13 cellular contexts compared by ENCODE assay signal in genomic region chr10:131947631-131948347, GRCh38. TPM values are rescaled to one million over a fixed set of nuclear protein-coding genes. Genes with fewer than 3 reads are reported as not detected.
DNase-seq lines count a peak whose midpoint lies in the region; ATAC-seq and TF ChIP-seq lines count a peak whose summit lies in the region.
"Had no signal": no experiment of that assay in that cellular context is flagged by ENCODE, and none has a peak within 500 bp of the region (broad histone marks: within the 10 kb centered on the region; RNA-seq: fewer than 3 reads in every experiment).

No MANE protein-coding gene starts in this region.

- intact Hi-C loops in mammary epithelial cell (cut with micrococcal nuclease), result loop anchor here (1.0 to 5.0 kb wide), 2 partner anchors 45 to 76 kb away; partner anchors contain the start of gene PPP2R2D

- peaks cover 1% of the 10 kb centered on the region for H3K4me1 Mint-ChIP-seq in activated naive CD8-positive, alpha-beta T cell treated with anti-CD3 and anti-CD28 coated beads, Interleukin-2, amount 50 U/mL, for 24 hours

- H3K36me3 ChIP-seq in MG63, result peaks cover 65% of the 10 kb centered on the region
- H3K36me3 ChIP-seq in mammary epithelial cell (ENCODE audit: insufficient read depth, low read length), result peaks cover 14% of the 10 kb centered on the region
- peaks cover 83% of the 10 kb centered on the region for H3K36me3 ChIP-seq in mesodermal cell (ENCODE audit: control insufficient read depth, insufficient read depth, low read length)

- H3K9me3 Mint-ChIP-seq in activated naive CD8-positive, alpha-beta T cell treated with anti-CD3 and anti-CD28 coated beads, Interleukin-2, amount 50 U/mL, for 24 hours, result no peaks in the 10 kb centered on the region
- H3K9me3 Mint-ChIP-seq: naive thymus-derived CD8-positive, alpha-beta T cell had no signal

- H3K27ac Mint-ChIP-seq in activated naive CD8-positive, alpha-beta T cell treated with anti-CD3 and anti-CD28 coated beads, Interleukin-2, amount 50 U/mL, for 24 hours, result no peak overlapping the region

- peaks cover 21% of the 10 kb centered on the region for H3K4me1 ChIP-seq in mammary epithelial cell (ENCODE audit: insufficient read depth, low read length)
- H3K4me1 ChIP-seq in mesodermal cell (ENCODE audit: control insufficient read depth, insufficient read depth, low read length, poor library complexity, severe bottlenecking), result peaks cover 38% of the 10 kb centered on the region

- no peak overlapping the region for H3K4me3 Mint-ChIP-seq in activated naive CD8-positive, alpha-beta T cell treated with anti-CD3 and anti-CD28 coated beads, Interleukin-2, amount 50 U/mL, for 24 hours
- H3K4me3 Mint-ChIP-seq: naive thymus-derived CD8-positive, alpha-beta T cell had no signal

- no peak overlapping the region for H2AFZ ChIP-seq in mammary epithelial cell (ENCODE audit: low read depth, low read length)

- dilution Hi-C loops in mammary epithelial cell (cut with HindIII; ENCODE audit: low sequenced_read_pairs), result no loop called here

- H3K4me2 ChIP-seq in mammary epithelial cell (ENCODE audit: insufficient read depth, low read depth, low read length), result peak overlapping the region; percentile 37

- in situ Hi-C loops in mammary epithelial cell (cut with MboI; ENCODE audit: low sequenced_read_pairs in 2 of 2), result no loop called here

- 62% methylated on average over 17 of the region's 18 CpGs for WGBS in mammary epithelial cell (ENCODE audit: low coverage, missing lambda C conversion rate)
- 87 to 90% methylated on average over 11 to 16 of the region's 18 CpGs for WGBS in mesodermal cell (ENCODE audit: insufficient coverage in 2 of 2), 2 experiments

- H3K36me3 Mint-ChIP-seq in activated naive CD8-positive, alpha-beta T cell treated with anti-CD3 and anti-CD28 coated beads, Interleukin-2, amount 50 U/mL, for 24 hours (ENCODE audit: low read depth), result peaks cover 50% of the 10 kb centered on the region

- peaks cover 45% of the 10 kb centered on the region for H3K79me2 ChIP-seq in mammary epithelial cell (ENCODE audit: insufficient read depth, low read length)

- H3K27me3 ChIP-seq in MG63 (no peaks in the 10 kb centered on the region), mammary epithelial cell (ENCODE audit: insufficient read depth, low read length) (no peaks in the 10 kb centered on the region)
- H3K27me3 ChIP-seq: heart right ventricle, stomach had no signal

- TSS peak; percentile 69 for BruUV-seq in mammary epithelial cell (replicated peaks; lab: Mats Ljungman, UMichigan)

- DNase-seq in EH (ENCODE audit: low read depth), result peak; percentile 93
- DNase-seq in MG63, result peak; percentile 47
- peak; percentile 79 for DNase-seq in mammary epithelial cell
- no peak for DNase-seq in GOT3 (lab: John Stamatoyannopoulos, UW)
- no peak for DNase-seq in medulla oblongata (ENCODE audit: extremely low spot score)
- DNase-seq in activated naive CD8-positive, alpha-beta T cell treated with anti-CD3 and anti-CD28 coated beads, Interleukin-2, amount 50 U/mL, for 24 hours, result no peak
- no peak for DNase-seq in DMS79 treated with DMSO at 0.1 percent for 48 hours (lab: John Stamatoyannopoulos, UW)
- DNase-seq: central memory CD4-positive, alpha-beta T cell; heart right ventricle; naive thymus-derived CD8-positive, alpha-beta T cell had no signal

- no peak for ATAC-seq in activated naive CD8-positive, alpha-beta T cell treated with anti-CD3 and anti-CD28 coated beads, Interleukin-2, amount 50 U/mL, for 24 hours
- ATAC-seq: heart right ventricle; naive thymus-derived CD8-positive, alpha-beta T cell had no signal

- H3K4me3 ChIP-seq in MG63, result no peak overlapping the region
- no peak overlapping the region for H3K4me3 ChIP-seq in mammary epithelial cell (replicated peaks in 1 of 3; ENCODE audit: insufficient read depth in 1 of 3, low read depth in 2 of 3, low read length in 3 of 3)
- no peak overlapping the region for H3K4me3 ChIP-seq in mesodermal cell (ENCODE audit: extremely low read depth, insufficient read depth, low read length, poor library complexity, severe bottlenecking)
- H3K4me3 ChIP-seq: heart right ventricle, SK-N-MC, stomach had no signal

- H3K9me3 ChIP-seq in MG63, result no peaks in the 10 kb centered on the region
- no peaks in the 10 kb centered on the region for H3K9me3 ChIP-seq in mammary epithelial cell (replicated peaks; ENCODE audit: insufficient read depth, low read length)
- H3K9me3 ChIP-seq in mesodermal cell (ENCODE audit: control insufficient read depth, low read length), result no peaks in the 10 kb centered on the region
- H3K9me3 ChIP-seq: heart right ventricle, stomach had no signal

- H3K27ac ChIP-seq in mammary epithelial cell (ENCODE audit: insufficient read depth, low read depth, low read length) (peak overlapping the region; percentile 38), mesodermal cell (ENCODE audit: low read depth, low read length, severe bottlenecking) (peak overlapping the region; percentile 89)
- H3K27ac ChIP-seq: heart right ventricle, SK-N-MC, stomach had no signal

- H3K27me3 Mint-ChIP-seq in activated naive CD8-positive, alpha-beta T cell treated with anti-CD3 and anti-CD28 coated beads, Interleukin-2, amount 50 U/mL, for 24 hours, result no peaks in the 10 kb centered on the region
- H3K27me3 Mint-ChIP-seq: naive thymus-derived CD8-positive, alpha-beta T cell had no signal

- no peak for TF ChIP-seq CTCF in mammary epithelial cell (conservative IDR thresholded peaks at IDR 0.05 in 1 of 2, IDR thresholded peaks at IDR 0.05 in 1 of 2; ENCODE audit: extremely low read depth in 1 of 2, insufficient read depth in 1 of 2, low read depth in 1 of 2, low read length in 2 of 2)

- CTCF ChIA-PET in mammary epithelial cell (lab: Charles Lee; ENCODE audit: low non-redundant PET), result no interaction called here

- H3K9ac ChIP-seq in mammary epithelial cell (ENCODE audit: insufficient read depth, low read length), result no peak overlapping the region

- H4K20me1 ChIP-seq in mammary epithelial cell (ENCODE audit: insufficient read depth, low read length), result no peaks in the 10 kb centered on the region

RNA-seq across cellular contexts. Expression of gene BNIP3, which starts 33.9 kb away (rescaled TPM):
- 93.6 and 107 TPM in 2 replicates for total RNA-seq in MG63 (2014; rRNA removed; shearing (Covaris generic); ENCODE audit: low replicate concordance)
- total RNA-seq in mammary epithelial cell, result 10 to 100 TPM; 50.8 to 65.2 TPM
- 102 TPM for polyA plus RNA-seq in mammary epithelial cell
- polyA minus RNA-seq in mammary epithelial cell, result 55.5 TPM
- 47.7 TPM for polyA plus RNA-seq in mesodermal cell (2013, experiment 1 of 2)
- polyA plus RNA-seq in mesodermal cell (2013, experiment 2 of 2), result 49.0 TPM

RNA-seq across cellular contexts. Expression of gene PPP2R2D, which starts 47.0 kb away (rescaled TPM):
- total RNA-seq in MG63 (2014; rRNA removed; shearing (Covaris generic); ENCODE audit: low replicate concordance), result 28.8 and 40.9 TPM in 2 replicates
- 10 to 100 TPM; 33.7 to 36.5 TPM for total RNA-seq in mammary epithelial cell
- 42.4 TPM for polyA plus RNA-seq in mammary epithelial cell
- polyA minus RNA-seq in mammary epithelial cell, result 63.3 TPM
- 32.5 TPM for polyA plus RNA-seq in mesodermal cell (2013, experiment 1 of 2)
- 33.6 TPM for polyA plus RNA-seq in mesodermal cell (2013, experiment 2 of 2)

Comparison
In these comparisons a context has a peak if more than half of its experiments do, and no peak if none do; other contexts are left out.
1. DNase-seq: peak in EH (single experiment), MG63 (single experiment) and mammary epithelial cell (single experiment); none in GOT3 (single experiment), medulla oblongata (single experiment), activated naive CD8-positive, alpha-beta T cell treated with anti-CD3 and anti-CD28 coated beads, Interleukin-2, amount 50 U/mL, for 24 hours (single experiment) and DMS79 treated with DMSO at 0.1 percent for 48 hours (single experiment).